ENCODE assay signal across 2 cellular contexts in the genomic region with DNA sequence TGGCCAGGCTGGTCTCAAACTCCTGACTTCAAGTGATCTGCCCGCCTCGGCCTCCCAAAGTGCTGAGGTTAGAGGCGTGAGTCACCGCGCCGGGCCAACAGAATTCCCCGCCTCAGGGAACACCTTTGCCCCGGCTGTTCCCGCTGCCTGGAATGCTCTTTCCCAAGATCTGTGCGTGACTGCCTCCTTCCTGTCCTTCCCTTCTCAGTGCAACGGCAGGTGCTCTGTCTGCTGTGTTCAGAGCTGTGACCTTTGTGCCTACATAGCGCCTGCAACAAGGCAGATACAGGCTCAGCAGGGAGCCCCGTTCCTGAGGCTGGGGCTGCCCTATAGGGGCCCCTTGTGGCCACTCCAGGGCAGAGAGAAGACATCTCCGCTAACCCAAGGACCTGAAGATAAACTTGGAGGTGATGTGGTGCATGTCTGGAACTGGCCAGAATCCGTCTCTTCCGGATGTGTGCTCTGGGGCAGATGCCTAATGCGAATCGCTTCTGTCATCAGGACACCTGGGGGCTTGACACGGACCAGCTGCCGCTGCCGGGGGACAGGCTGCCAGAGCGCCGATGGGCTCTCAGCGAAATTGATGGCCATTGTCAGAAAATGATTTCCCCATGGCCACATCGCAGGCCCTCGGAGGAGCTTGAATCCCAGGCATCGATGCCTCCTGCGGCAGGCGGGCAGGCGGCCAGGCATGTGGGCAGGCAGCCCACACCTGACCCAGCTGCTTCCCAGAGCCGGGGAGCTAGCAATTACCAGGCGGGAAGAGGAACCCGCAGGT.
TF ChIP-seq lines count a peak whose summit lies in the region.

No MANE protein-coding gene starts in this region.

TF ChIP-seq in K562, 482 proteins besides CTCF, POLR2A, EP300 and RAD21 (continued from another document):
- TF ChIP-seq, protein P1, sequence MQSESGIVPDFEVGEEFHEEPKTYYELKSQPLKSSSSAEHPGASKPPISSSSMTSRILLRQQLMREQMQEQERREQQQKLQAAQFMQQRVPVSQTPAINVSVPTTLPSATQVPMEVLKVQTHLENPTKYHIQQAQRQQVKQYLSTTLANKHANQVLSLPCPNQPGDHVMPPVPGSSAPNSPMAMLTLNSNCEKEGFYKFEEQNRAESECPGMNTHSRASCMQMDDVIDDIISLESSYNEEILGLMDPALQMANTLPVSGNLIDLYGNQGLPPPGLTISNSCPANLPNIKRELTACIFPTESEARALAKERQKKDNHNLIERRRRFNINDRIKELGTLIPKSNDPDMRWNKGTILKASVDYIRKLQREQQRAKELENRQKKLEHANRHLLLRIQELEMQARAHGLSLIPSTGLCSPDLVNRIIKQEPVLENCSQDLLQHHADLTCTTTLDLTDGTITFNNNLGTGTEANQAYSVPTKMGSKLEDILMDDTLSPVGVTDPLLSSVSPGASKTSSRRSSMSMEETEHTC (IDR thresholded peaks at IDR 0.05), result no peak
- TF ChIP-seq ATF7 (IDR thresholded peaks at IDR 0.05), result no peak
- TF ChIP-seq CREM (IDR thresholded peaks at IDR 0.05; ENCODE audit: low read depth), result peak; percentile 29; the same call in 1 of the 2 replicates
- no peak for TF ChIP-seq NFATC3 (IDR thresholded peaks at IDR 0.05)
- TF ChIP-seq PYGO2 (tag; IDR thresholded peaks at IDR 0.05), result no peak
- TF ChIP-seq SMC3 (conservative IDR thresholded peaks at IDR 0.05; ENCODE audit: insufficient read depth, low read depth, low read length), result peak; percentile 74
TF ChIP-seq in K562: peak in this region for 8.

TF ChIP-seq in HepG2, 621 proteins besides CTCF, POLR2A, EP300 and RAD21 (continued from another document and continues in another):
- TF ChIP-seq ZNF615 (CRISPR knock-in tag; IDR thresholded peaks at IDR 0.05; ENCODE audit: borderline replicate concordance), result peak; percentile 29; the same call in 1 of the 2 replicates
- peak; percentile 87; the same call in 1 of the 2 replicates for TF ChIP-seq ZFP36L1 (CRISPR knock-in tag; IDR thresholded peaks at IDR 0.05)
- TF ChIP-seq BCL6 (CRISPR knock-in tag; IDR thresholded peaks at IDR 0.05), result peak; percentile 77
- TF ChIP-seq, protein P2, sequence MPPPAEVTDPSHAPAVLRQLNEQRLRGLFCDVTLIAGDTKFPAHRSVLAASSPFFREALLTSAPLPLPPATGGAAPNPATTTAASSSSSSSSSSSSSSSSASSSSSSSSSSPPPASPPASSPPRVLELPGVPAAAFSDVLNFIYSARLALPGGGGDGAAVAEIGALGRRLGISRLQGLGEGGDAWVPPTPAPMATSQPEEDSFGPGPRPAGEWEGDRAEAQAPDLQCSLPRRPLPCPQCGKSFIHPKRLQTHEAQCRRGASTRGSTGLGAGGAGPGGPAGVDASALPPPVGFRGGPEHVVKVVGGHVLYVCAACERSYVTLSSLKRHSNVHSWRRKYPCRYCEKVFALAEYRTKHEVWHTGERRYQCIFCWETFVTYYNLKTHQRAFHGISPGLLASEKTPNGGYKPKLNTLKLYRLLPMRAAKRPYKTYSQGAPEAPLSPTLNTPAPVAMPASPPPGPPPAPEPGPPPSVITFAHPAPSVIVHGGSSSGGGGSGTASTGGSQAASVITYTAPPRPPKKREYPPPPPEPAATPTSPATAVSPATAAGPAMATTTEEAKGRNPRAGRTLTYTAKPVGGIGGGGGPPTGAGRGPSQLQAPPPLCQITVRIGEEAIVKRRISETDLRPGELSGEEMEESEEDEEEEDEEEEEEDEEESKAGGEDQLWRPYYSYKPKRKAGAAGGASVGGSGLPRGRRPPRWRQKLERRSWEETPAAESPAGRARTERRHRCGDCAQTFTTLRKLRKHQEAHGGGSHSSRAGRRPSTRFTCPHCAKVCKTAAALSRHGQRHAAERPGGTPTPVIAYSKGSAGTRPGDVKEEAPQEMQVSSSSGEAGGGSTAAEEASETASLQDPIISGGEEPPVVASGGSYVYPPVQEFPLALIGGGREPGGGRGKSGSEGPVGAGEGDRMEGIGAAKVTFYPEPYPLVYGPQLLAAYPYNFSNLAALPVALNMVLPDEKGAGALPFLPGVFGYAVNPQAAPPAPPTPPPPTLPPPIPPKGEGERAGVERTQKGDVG (CRISPR knock-in tag; IDR thresholded peaks at IDR 0.05; ENCODE audit: borderline replicate concordance), result 0 out of 2 replicates have a peak, but pooled peaks have one; percentile 24
- no peak for TF ChIP-seq MTA3 (CRISPR knock-in tag; IDR thresholded peaks at IDR 0.05)
- peak; percentile 28 for TF ChIP-seq YY1 (IDR thresholded peaks at IDR 0.05; ENCODE audit: insufficient read depth, insufficient replicate concordance, low read depth, low read length)
- TF ChIP-seq SAFB2 (CRISPR knock-in tag; IDR thresholded peaks at IDR 0.05; ENCODE audit: borderline replicate concordance, low read depth), result no peak; the same call in 1 of the 2 replicates
- no peak for TF ChIP-seq NAIF1 (CRISPR knock-in tag; IDR thresholded peaks at IDR 0.05; ENCODE audit: borderline replicate concordance)
- TF ChIP-seq ZNF552 (CRISPR knock-in tag; IDR thresholded peaks at IDR 0.05; ENCODE audit: borderline replicate concordance), result no peak
- TF ChIP-seq, protein P3, sequence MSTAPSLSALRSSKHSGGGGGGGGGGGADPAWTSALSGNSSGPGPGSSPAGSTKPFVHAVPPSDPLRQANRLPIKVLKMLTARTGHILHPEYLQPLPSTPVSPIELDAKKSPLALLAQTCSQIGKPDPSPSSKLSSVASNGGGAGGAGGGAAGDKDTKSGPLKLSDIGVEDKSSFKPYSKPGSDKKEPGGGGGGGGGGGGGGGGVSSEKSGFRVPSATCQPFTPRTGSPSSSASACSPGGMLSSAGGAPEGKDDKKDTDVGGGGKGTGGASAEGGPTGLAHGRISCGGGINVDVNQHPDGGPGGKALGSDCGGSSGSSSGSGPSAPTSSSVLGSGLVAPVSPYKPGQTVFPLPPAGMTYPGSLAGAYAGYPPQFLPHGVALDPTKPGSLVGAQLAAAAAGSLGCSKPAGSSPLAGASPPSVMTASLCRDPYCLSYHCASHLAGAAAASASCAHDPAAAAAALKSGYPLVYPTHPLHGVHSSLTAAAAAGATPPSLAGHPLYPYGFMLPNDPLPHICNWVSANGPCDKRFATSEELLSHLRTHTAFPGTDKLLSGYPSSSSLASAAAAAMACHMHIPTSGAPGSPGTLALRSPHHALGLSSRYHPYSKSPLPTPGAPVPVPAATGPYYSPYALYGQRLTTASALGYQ (CRISPR knock-in tag; IDR thresholded peaks at IDR 0.05), result no peak
- TF ChIP-seq HOXA9 (CRISPR knock-in tag; IDR thresholded peaks at IDR 0.05; ENCODE audit: borderline replicate concordance), result no peak
- TF ChIP-seq GATA4 (IDR thresholded peaks at IDR 0.05; ENCODE audit: borderline replicate concordance, low read depth), result no peak
- TF ChIP-seq ATF7 (IDR thresholded peaks at IDR 0.05), result no peak
- TF ChIP-seq ATF7 (CRISPR knock-in tag; IDR thresholded peaks at IDR 0.05), result peak; percentile 54; the same call in 1 of the 2 replicates
- TF ChIP-seq, protein P4, sequence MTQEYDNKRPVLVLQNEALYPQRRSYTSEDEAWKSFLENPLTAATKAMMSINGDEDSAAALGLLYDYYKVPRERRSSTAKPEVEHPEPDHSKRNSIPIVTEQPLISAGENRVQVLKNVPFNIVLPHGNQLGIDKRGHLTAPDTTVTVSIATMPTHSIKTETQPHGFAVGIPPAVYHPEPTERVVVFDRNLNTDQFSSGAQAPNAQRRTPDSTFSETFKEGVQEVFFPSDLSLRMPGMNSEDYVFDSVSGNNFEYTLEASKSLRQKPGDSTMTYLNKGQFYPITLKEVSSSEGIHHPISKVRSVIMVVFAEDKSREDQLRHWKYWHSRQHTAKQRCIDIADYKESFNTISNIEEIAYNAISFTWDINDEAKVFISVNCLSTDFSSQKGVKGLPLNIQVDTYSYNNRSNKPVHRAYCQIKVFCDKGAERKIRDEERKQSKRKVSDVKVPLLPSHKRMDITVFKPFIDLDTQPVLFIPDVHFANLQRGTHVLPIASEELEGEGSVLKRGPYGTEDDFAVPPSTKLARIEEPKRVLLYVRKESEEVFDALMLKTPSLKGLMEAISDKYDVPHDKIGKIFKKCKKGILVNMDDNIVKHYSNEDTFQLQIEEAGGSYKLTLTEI (CRISPR knock-in tag; conservative IDR thresholded peaks at IDR 0.05), result no peak
- TF ChIP-seq ZKSCAN1 (IDR thresholded peaks at IDR 0.05; ENCODE audit: low read length), result peak; percentile 80
- TF ChIP-seq ZNF629 (CRISPR knock-in tag; conservative IDR thresholded peaks at IDR 0.05), result peak; percentile 36; the same call in 1 of the 2 replicates
- TF ChIP-seq ZNF367 (CRISPR knock-in tag; IDR thresholded peaks at IDR 0.05; ENCODE audit: borderline replicate concordance), result no peak
- no peak for TF ChIP-seq ONECUT2 (CRISPR knock-in tag; IDR thresholded peaks at IDR 0.05)
- TF ChIP-seq ZNF230 (CRISPR knock-in tag; IDR thresholded peaks at IDR 0.05), result peak; percentile 81
- TF ChIP-seq ZNF350 (CRISPR knock-in tag; IDR thresholded peaks at IDR 0.05; ENCODE audit: borderline replicate concordance, low read depth), result peak; percentile 83
- peak; percentile 84 for TF ChIP-seq BHLHE40 (IDR thresholded peaks at IDR 0.05; ENCODE audit: low read length)
- TF ChIP-seq ZNF383 (CRISPR knock-in tag; IDR thresholded peaks at IDR 0.05; ENCODE audit: borderline replicate concordance), result 0 out of 2 replicates have a peak, but pooled peaks have one; percentile 28
- TF ChIP-seq, protein P5, sequence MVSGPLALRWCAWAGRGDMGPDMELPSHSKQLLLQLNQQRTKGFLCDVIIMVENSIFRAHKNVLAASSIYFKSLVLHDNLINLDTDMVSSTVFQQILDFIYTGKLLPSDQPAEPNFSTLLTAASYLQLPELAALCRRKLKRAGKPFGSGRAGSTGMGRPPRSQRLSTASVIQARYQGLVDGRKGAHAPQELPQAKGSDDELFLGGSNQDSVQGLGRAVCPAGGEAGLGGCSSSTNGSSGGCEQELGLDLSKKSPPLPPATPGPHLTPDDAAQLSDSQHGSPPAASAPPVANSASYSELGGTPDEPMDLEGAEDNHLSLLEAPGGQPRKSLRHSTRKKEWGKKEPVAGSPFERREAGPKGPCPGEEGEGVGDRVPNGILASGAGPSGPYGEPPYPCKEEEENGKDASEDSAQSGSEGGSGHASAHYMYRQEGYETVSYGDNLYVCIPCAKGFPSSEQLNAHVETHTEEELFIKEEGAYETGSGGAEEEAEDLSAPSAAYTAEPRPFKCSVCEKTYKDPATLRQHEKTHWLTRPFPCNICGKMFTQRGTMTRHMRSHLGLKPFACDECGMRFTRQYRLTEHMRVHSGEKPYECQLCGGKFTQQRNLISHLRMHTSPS (CRISPR knock-in tag; IDR thresholded peaks at IDR 0.05; ENCODE audit: low read depth), result peak; percentile 72; the same call in 1 of the 2 replicates
- TF ChIP-seq, protein P6, sequence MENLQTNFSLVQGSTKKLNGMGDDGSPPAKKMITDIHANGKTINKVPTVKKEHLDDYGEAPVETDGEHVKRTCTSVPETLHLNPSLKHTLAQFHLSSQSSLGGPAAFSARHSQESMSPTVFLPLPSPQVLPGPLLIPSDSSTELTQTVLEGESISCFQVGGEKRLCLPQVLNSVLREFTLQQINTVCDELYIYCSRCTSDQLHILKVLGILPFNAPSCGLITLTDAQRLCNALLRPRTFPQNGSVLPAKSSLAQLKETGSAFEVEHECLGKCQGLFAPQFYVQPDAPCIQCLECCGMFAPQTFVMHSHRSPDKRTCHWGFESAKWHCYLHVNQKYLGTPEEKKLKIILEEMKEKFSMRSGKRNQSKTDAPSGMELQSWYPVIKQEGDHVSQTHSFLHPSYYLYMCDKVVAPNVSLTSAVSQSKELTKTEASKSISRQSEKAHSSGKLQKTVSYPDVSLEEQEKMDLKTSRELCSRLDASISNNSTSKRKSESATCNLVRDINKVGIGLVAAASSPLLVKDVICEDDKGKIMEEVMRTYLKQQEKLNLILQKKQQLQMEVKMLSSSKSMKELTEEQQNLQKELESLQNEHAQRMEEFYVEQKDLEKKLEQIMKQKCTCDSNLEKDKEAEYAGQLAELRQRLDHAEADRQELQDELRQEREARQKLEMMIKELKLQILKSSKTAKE (CRISPR knock-in tag; IDR thresholded peaks at IDR 0.05; ENCODE audit: borderline replicate concordance), result peak; percentile 83
- TF ChIP-seq HNRNPLL (IDR thresholded peaks at IDR 0.05; ENCODE audit: low read depth, low read length, poor library complexity, severe bottlenecking), result peak; percentile 64
- TF ChIP-seq ZNF558 (CRISPR knock-in tag; IDR thresholded peaks at IDR 0.05; ENCODE audit: borderline replicate concordance), result no peak
- peak; percentile 69 for TF ChIP-seq ZFX (CRISPR knock-in tag; IDR thresholded peaks at IDR 0.05; ENCODE audit: low read depth)
- TF ChIP-seq HNRNPUL1 (IDR thresholded peaks at IDR 0.05; ENCODE audit: low read depth, low read length), result no peak
- TF ChIP-seq TBP (CRISPR knock-in tag; IDR thresholded peaks at IDR 0.05), result no peak
- peak; percentile 90 for TF ChIP-seq HMG20A (CRISPR knock-in tag; IDR thresholded peaks at IDR 0.05; ENCODE audit: borderline replicate concordance)
- TF ChIP-seq, protein P7, sequence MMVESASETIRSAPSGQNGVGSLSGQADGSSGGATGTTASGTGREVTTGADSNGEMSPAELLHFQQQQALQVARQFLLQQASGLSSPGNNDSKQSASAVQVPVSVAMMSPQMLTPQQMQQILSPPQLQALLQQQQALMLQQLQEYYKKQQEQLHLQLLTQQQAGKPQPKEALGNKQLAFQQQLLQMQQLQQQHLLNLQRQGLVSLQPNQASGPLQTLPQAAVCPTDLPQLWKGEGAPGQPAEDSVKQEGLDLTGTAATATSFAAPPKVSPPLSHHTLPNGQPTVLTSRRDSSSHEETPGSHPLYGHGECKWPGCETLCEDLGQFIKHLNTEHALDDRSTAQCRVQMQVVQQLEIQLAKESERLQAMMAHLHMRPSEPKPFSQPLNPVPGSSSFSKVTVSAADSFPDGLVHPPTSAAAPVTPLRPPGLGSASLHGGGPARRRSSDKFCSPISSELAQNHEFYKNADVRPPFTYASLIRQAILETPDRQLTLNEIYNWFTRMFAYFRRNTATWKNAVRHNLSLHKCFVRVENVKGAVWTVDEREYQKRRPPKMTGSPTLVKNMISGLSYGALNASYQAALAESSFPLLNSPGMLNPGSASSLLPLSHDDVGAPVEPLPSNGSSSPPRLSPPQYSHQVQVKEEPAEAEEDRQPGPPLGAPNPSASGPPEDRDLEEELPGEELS (CRISPR knock-in tag; IDR thresholded peaks at IDR 0.05), result peak; percentile 69; the same call in 1 of the 2 replicates
- TF ChIP-seq, protein P8, sequence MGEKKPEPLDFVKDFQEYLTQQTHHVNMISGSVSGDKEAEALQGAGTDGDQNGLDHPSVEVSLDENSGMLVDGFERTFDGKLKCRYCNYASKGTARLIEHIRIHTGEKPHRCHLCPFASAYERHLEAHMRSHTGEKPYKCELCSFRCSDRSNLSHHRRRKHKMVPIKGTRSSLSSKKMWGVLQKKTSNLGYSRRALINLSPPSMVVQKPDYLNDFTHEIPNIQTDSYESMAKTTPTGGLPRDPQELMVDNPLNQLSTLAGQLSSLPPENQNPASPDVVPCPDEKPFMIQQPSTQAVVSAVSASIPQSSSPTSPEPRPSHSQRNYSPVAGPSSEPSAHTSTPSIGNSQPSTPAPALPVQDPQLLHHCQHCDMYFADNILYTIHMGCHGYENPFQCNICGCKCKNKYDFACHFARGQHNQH (CRISPR knock-in tag; IDR thresholded peaks at IDR 0.05), result peak; percentile 85; the same call in 1 of the 2 replicates
- no peak for TF ChIP-seq ZNF616 (CRISPR knock-in tag; IDR thresholded peaks at IDR 0.05; ENCODE audit: low read depth)
- TF ChIP-seq RFXAP (CRISPR knock-in tag; IDR thresholded peaks at IDR 0.05; ENCODE audit: borderline replicate concordance), result no peak
- TF ChIP-seq ZNF564 (CRISPR knock-in tag; IDR thresholded peaks at IDR 0.05), result peak; percentile 67; the same call in 1 of the 2 replicates
- TF ChIP-seq SIN3B (IDR thresholded peaks at IDR 0.05; ENCODE audit: low read length), result no peak
- no peak for TF ChIP-seq RBFOX2 (IDR thresholded peaks at IDR 0.05; ENCODE audit: low read depth, low read length)
